1 cellular context compared by ENCODE assay signal in genomic region chr20:57346477-57346876, GRCh38.
A peak's percentile ranks its signal among the peaks of the same experiment; 100 is the strongest.
TF ChIP-seq lines count a peak whose summit lies in the region.

No MANE protein-coding gene starts in this region.

TF ChIP-seq in IMR-90, 13 proteins besides CTCF, POLR2A, EP300 and RAD21:
- peak; percentile 70 for TF ChIP-seq SMC3 (IDR thresholded peaks at IDR 0.05; ENCODE audit: low read depth, low read length)
- no peak for TF ChIP-seq NFE2L2 (IDR thresholded peaks at IDR 0.05; ENCODE audit: low read depth, low read length)
